10 cellular contexts compared by ENCODE assay signal in the genomic region with DNA sequence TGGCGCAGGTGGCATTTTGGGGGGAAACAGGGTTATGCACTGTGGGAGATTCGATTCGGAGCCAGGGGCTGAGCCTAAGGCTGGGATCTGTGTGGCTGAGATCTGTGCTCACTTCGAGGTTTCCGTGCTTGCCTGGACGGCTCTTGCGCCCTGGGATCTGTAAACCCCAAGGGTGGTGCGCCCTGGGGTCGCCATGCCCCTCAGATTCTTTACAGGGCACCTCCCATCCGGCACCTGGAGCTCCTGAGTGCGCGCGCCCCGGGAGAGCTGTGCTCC. TPM values are rescaled to one million over a fixed set of nuclear protein-coding genes. Genes with fewer than 3 reads are reported as not detected.
DNase-seq lines count a peak whose midpoint lies in the region; ATAC-seq and TF ChIP-seq lines count a peak whose summit lies in the region.
"Had no signal": no experiment of that assay in that cellular context is flagged by ENCODE, and none has a peak within 500 bp of the region (broad histone marks: within the 10 kb centered on the region; RNA-seq: fewer than 3 reads in every experiment).

No MANE protein-coding gene starts in this region.

- H3K36me3 ChIP-seq in BLaER1 treated with 17β-estradiol and CSF1 and Interleukin-3, amounts not matched to agents 10 nM and 100 nM: no peaks in the 10 kb centered on the region
- no peaks in the 10 kb centered on the region for H3K36me3 ChIP-seq in transverse colon

- H3K4me1 Mint-ChIP-seq in endothelial cell (ENCODE audit: unreplicated experiment) (peaks cover 17% of the 10 kb centered on the region), nephron progenitor cell (peaks cover 27% of the 10 kb centered on the region)

- WGBS in transverse colon (ENCODE audit: low coverage in 1 of 2), 2 donors: 27% methylated on average over 14 of the region's 14 CpGs; no CpG with 5 or more reads in 1 of the 2 donors

- peaks cover 0 to 14% (median 0%) of the 10 kb centered on the region in 11 experiments; a peak in 4 of 22 replicates for H4K20me1 ChIP-seq in BLaER1 treated with 17β-estradiol and CSF1 and Interleukin-3, amounts not matched to agents 10 nM and 100 nM

- in situ Hi-C loops in transverse colon (cut with MboI; ENCODE audit: low pct_ligation_motif_present in 1 of 4, low pct_unique_long_range_greater_than_20kb in 1 of 4, low sequenced_read_pairs in 3 of 4): no loop called here

- H3K4me2 ChIP-seq in BLaER1 treated with 17β-estradiol and CSF1 and Interleukin-3, amounts not matched to agents 10 nM and 100 nM: peak overlapping the region; percentile 76 to 92 (median 87)

- H3K27me3 Mint-ChIP-seq in endothelial cell (ENCODE audit: unreplicated experiment): peaks cover 19% of the 10 kb centered on the region
- H3K27me3 Mint-ChIP-seq in nephron progenitor cell (ENCODE audit: low read depth, poor library complexity): peaks cover 85% of the 10 kb centered on the region

- ATAC-seq in HG03280 (IDR thresholded peaks at IDR 0.05; ENCODE audit: unreplicated experiment): no peak
- ATAC-seq in GM18517 (IDR thresholded peaks at IDR 0.05; ENCODE audit: unreplicated experiment): no peak

- peaks cover 1% of the 10 kb centered on the region for H3K9me3 Mint-ChIP-seq in endothelial cell (ENCODE audit: unreplicated experiment)
- peaks cover 37% of the 10 kb centered on the region for H3K9me3 Mint-ChIP-seq in nephron progenitor cell

- H3K4me3 Mint-ChIP-seq in endothelial cell (ENCODE audit: unreplicated experiment): peak overlapping the region; percentile 89
- H3K4me3 Mint-ChIP-seq in nephron progenitor cell: peak overlapping the region; percentile 87

- peaks cover 9 to 24% (median 17%) of the 10 kb centered on the region in 11 experiments; a peak in 17 of 22 replicates for H3K9me3 ChIP-seq in BLaER1 treated with 17β-estradiol and CSF1 and Interleukin-3, amounts not matched to agents 10 nM and 100 nM (replicated peaks in 1 of 11)
- H3K9me3 ChIP-seq in transverse colon: no peaks in the 10 kb centered on the region

- intact Hi-C loops in transverse colon (cut with DNase I; ENCODE audit: low total_unique reads): no loop called here

- peaks cover 20 to 31% (median 25%) of the 10 kb centered on the region in 10 experiments for H3K4me1 ChIP-seq in BLaER1 treated with 17β-estradiol and CSF1 and Interleukin-3, amounts not matched to agents 10 nM and 100 nM
- H3K4me1 ChIP-seq in transverse colon: peaks cover 0 to 13% (median 8%) of the 10 kb centered on the region in 4 donors

- H3K27ac Mint-ChIP-seq in endothelial cell (ENCODE audit: unreplicated experiment) (no peak overlapping the region), nephron progenitor cell (no peak overlapping the region)

- DNase-seq in Jurkat, Clone E6-1 (ENCODE audit: low read depth, low spot score): no peak
- DNase-seq in endothelial cell (ENCODE audit: low spot score) (no peak), nephron progenitor cell (no peak), AG08396 (ENCODE audit: low spot score) (no peak), transverse colon (no peak)
- DNase-seq: NCI-H187 treated with DMSO at 0.1 percent for 48 hours had no signal

- no peak for TF ChIP-seq EP300 in transverse colon (IDR thresholded peaks at IDR 0.05; ENCODE audit: low read depth)

- TF ChIP-seq CTCF in endothelial cell (IDR thresholded peaks at IDR 0.05; ENCODE audit: unreplicated experiment) (no peak), nephron progenitor cell (IDR thresholded peaks at IDR 0.05) (no peak), transverse colon (IDR thresholded peaks at IDR 0.05) (no peak)

- H3K27ac ChIP-seq in BLaER1 treated with 17β-estradiol and CSF1 and Interleukin-3, amounts not matched to agents 10 nM and 100 nM: no peak overlapping the region
- no peak overlapping the region for H3K27ac ChIP-seq in transverse colon

- no peak for TF ChIP-seq POLR2A in transverse colon (IDR thresholded peaks at IDR 0.05)

- H3K36me3 Mint-ChIP-seq in endothelial cell (ENCODE audit: low read depth, unreplicated experiment) (peaks cover 9% of the 10 kb centered on the region), nephron progenitor cell (ENCODE audit: low read depth) (peaks cover 5% of the 10 kb centered on the region)

- H3K4me3 ChIP-seq in BLaER1 treated with 17β-estradiol and CSF1 and Interleukin-3, amounts not matched to agents 10 nM and 100 nM: peak overlapping the region; percentile 37 to 65 (median 50)
- peak overlapping the region; percentile 32 for H3K4me3 ChIP-seq in Jurkat, Clone E6-1 (ENCODE audit: low read length)
- no peak overlapping the region for H3K4me3 ChIP-seq in transverse colon

- H3K27me3 ChIP-seq in BLaER1 treated with 17β-estradiol and CSF1 and Interleukin-3, amounts not matched to agents 10 nM and 100 nM: peaks cover 25 to 32% (median 27%) of the 10 kb centered on the region in 11 experiments
- H3K27me3 ChIP-seq in transverse colon: peaks cover 54% of the 10 kb centered on the region

- peak overlapping the region in 5 of 11 experiments; percentile 15 to 50 (median 32); a peak in 6 of 22 replicates for H3K9ac ChIP-seq in BLaER1 treated with 17β-estradiol and CSF1 and Interleukin-3, amounts not matched to agents 10 nM and 100 nM

RNA-seq across cellular contexts. Expression of a gene that starts 0.4 kb away (rescaled TPM):
- not detected for polyA plus RNA-seq in Jurkat, Clone E6-1 (2012; ENCODE audit: insufficient read depth, insufficient read length)
- total RNA-seq in endothelial cell (ENCODE audit: unreplicated experiment): 1.3 TPM
- total RNA-seq in transverse colon: not detected
- total RNA-seq: renal cortical epithelial cell had no signal

RNA-seq across cellular contexts. Expression of a gene that starts 43.1 kb away (rescaled TPM):
- 2.3 TPM for polyA plus RNA-seq in Jurkat, Clone E6-1 (2012; ENCODE audit: insufficient read depth, insufficient read length)
- 0.38 TPM for total RNA-seq in endothelial cell (ENCODE audit: unreplicated experiment)
- 10 to 100 TPM in 3 of 4 donors, 1 to 10 TPM in 1; 6.7 to 15.5 (median 14.1) TPM for total RNA-seq in transverse colon

Comparison
In these comparisons a context has a peak if more than half of its experiments do, and no peak if none do; other contexts are left out.
1. H3K4me3 ChIP-seq: peak in BLaER1 treated with 17β-estradiol and CSF1 and Interleukin-3, amounts not matched to agents 10 nM and 100 nM (10 of 10) and Jurkat, Clone E6-1 (single experiment); none in transverse colon (0 of 4).